Comparison of ENCODE assay signal across 1 cellular context in genomic region chr4:122747068-122747467, GRCh38.
TF ChIP-seq lines count a peak whose summit lies in the region.

No MANE protein-coding gene starts in this region.

TF ChIP-seq in K562, 482 proteins besides CTCF, POLR2A, EP300 and RAD21:
- TF ChIP-seq C11orf30 (IDR thresholded peaks at IDR 0.05; ENCODE audit: low read depth) (peak; percentile 39; the same call in 1 of the 2 replicates), AFF1 (IDR thresholded peaks at IDR 0.05; ENCODE audit: low read depth in 1 of 2, partially characterized antibody in 2 of 2) (peak in 1 of 2 experiments; percentile 3), ZFX (CRISPR knock-in tag; IDR thresholded peaks at IDR 0.05) (no peak), ZNF316 (IDR thresholded peaks at IDR 0.05) (peak; percentile 64)
TF ChIP-seq in K562: peak in this region for 3.
